8 cellular contexts compared by ENCODE assay signal in genomic region chr17:81918333-81918669, GRCh38. TPM values are rescaled to one million over a fixed set of nuclear protein-coding genes. Genes with fewer than 3 reads are reported as not detected.
DNase-seq lines count a peak whose midpoint lies in the region; ATAC-seq and TF ChIP-seq lines count a peak whose summit lies in the region.
"Not testable (repeated sequence)": the region's sequence is repeated elsewhere in the genome, so short reads cannot be mapped to it uniquely, and the experiment has no call there.

No MANE protein-coding gene starts in this region.

- intact Hi-C loops in Calu3 (cut with micrococcal nuclease; ENCODE audit: unreplicated experiment); Right ventricle myocardium superior (cut with DNase I): not testable (repeated sequence)

- H3K4me3 Mint-ChIP-seq in Calu3 (ENCODE audit: low read depth, unreplicated experiment) (peak overlapping the region; percentile 93), nephron (peak overlapping the region; percentile 85 to 88 (median 87))

- H3K27ac ChIP-seq in SJSA1; stomach smooth muscle (ENCODE audit: low read length): not testable (repeated sequence)
- H3K27ac ChIP-seq in angular gyrus (ENCODE audit: low read depth, low read length) = peak overlapping the region; percentile 76

- H3K36me3 ChIP-seq in SJSA1 (peaks cover 72% of the 10 kb centered on the region), stomach smooth muscle (ENCODE audit: control insufficient read depth in 2 of 2, insufficient read depth in 2 of 2, low read length in 2 of 2) (peaks cover 26 to 41% of the 10 kb centered on the region in 2 donors)

- ATAC-seq in GM21825 (IDR thresholded peaks at IDR 0.05; ENCODE audit: unreplicated experiment) (peak; percentile 15), HG03280 (IDR thresholded peaks at IDR 0.05; ENCODE audit: unreplicated experiment) (peak; percentile 18), Right ventricle myocardium superior (ENCODE audit: poor library complexity) (peak; percentile 9)

- H3K27me3 ChIP-seq in SJSA1 (replicated peaks); stomach smooth muscle (ENCODE audit: control insufficient read depth in 1 of 2, insufficient read depth in 2 of 2, low read length in 2 of 2): not testable (repeated sequence)

- H3K36me3 Mint-ChIP-seq in Calu3 (ENCODE audit: insufficient read depth, unreplicated experiment) = peaks cover 88% of the 10 kb centered on the region
- peaks cover 27% of the 10 kb centered on the region for H3K36me3 Mint-ChIP-seq in nephron (ENCODE audit: low read depth)

- not testable (repeated sequence) for DNase-seq in Calu3; SJSA1 (ENCODE audit: low read depth in 1 of 2, low spot score in 2 of 2); Right ventricle myocardium superior

- H3K4me3 ChIP-seq in SJSA1 = peak overlapping the region; percentile 97
- peak overlapping the region; percentile 46 to 83 for H3K4me3 ChIP-seq in stomach smooth muscle (ENCODE audit: low read length in 2 of 2)

- not testable (repeated sequence) for TF ChIP-seq CTCF in Calu3 (IDR thresholded peaks at IDR 0.05; ENCODE audit: unreplicated experiment); nephron (IDR thresholded peaks at IDR 0.05; ENCODE audit: unreplicated experiment in 3 of 3)

- BruUV-seq in Calu3 (replicated peaks; lab: Mats Ljungman, UMichigan) = not testable (repeated sequence)

- H3K4me1 ChIP-seq in SJSA1 (replicated peaks) = peaks cover 10% of the 10 kb centered on the region
- H3K4me1 ChIP-seq in stomach smooth muscle (ENCODE audit: control insufficient read depth, insufficient read depth, low read length) = peaks cover 41% of the 10 kb centered on the region

- H3K9me3 Mint-ChIP-seq in Calu3 (ENCODE audit: low read depth, unreplicated experiment); nephron: not testable (repeated sequence)

- not testable (repeated sequence) for H3K9ac ChIP-seq in stomach smooth muscle (ENCODE audit: low read length in 2 of 2)

- peaks cover 51% of the 10 kb centered on the region for H3K4me1 Mint-ChIP-seq in Calu3 (ENCODE audit: low read depth, unreplicated experiment)
- H3K4me1 Mint-ChIP-seq in nephron = peaks cover 14% of the 10 kb centered on the region

- CTCF ChIA-PET in Calu3 (lab: Charles Lee) = not testable (repeated sequence)

- H3K27ac Mint-ChIP-seq in Calu3 (ENCODE audit: unreplicated experiment) = peak overlapping the region; percentile 77
- H3K27ac Mint-ChIP-seq in nephron = not testable (repeated sequence)

- H3K9me3 ChIP-seq in SJSA1 (replicated peaks); stomach smooth muscle (ENCODE audit: control insufficient read depth in 2 of 2, low read length in 2 of 2): not testable (repeated sequence)

- H3K27me3 Mint-ChIP-seq in Calu3 (ENCODE audit: unreplicated experiment); nephron (ENCODE audit: low read depth): not testable (repeated sequence)

RNA-seq across cellular contexts. Expression of gene SIRT7, which starts 0.3 kb away (rescaled TPM):
- total RNA-seq in Calu3 (2022) (50.3 and 56.0 TPM in 2 replicates), Right ventricle myocardium superior (6.1 TPM)
- total RNA-seq in SJSA1 (2014; rRNA removed; shearing (Covaris generic)) = 23.9 and 34.7 TPM in 2 replicates

RNA-seq across cellular contexts. Expression of gene PCYT2, which starts 7.1 kb away (rescaled TPM):
- total RNA-seq in Calu3 (2022) (58.4 and 60.9 TPM in 2 replicates), Right ventricle myocardium superior (29.5 TPM)
- total RNA-seq in SJSA1 (2014; rRNA removed; shearing (Covaris generic)) = 68.8 and 74.2 TPM in 2 replicates

RNA-seq across cellular contexts. Expression of gene MAFG, which starts 9.2 kb away (rescaled TPM):
- total RNA-seq in Calu3 (2022) (36.1 and 37.9 TPM in 2 replicates), Right ventricle myocardium superior (29.9 TPM)
- total RNA-seq in SJSA1 (2014; rRNA removed; shearing (Covaris generic)) = 25.2 and 30.9 TPM in 2 replicates

RNA-seq across cellular contexts. Expression of gene NPB, which starts 16.3 kb away (rescaled TPM):
- total RNA-seq in Calu3 (2022) (0.27 and 0.47 TPM in 2 replicates), Right ventricle myocardium superior (0.24 TPM)
- 0.56 and 0.84 TPM in 2 replicates for total RNA-seq in SJSA1 (2014; rRNA removed; shearing (Covaris generic))

RNA-seq across cellular contexts. Expression of gene PYCR1, which starts 18.8 kb away (rescaled TPM):
- 102 and 105 TPM in 2 replicates for total RNA-seq in Calu3 (2022)
- total RNA-seq in SJSA1 (2014; rRNA removed; shearing (Covaris generic)) = 67.3 and 83.5 TPM in 2 replicates
- 3.2 TPM for total RNA-seq in Right ventricle myocardium superior
